Comparison of ENCODE assay signal across 23 cellular contexts in the genomic region with DNA sequence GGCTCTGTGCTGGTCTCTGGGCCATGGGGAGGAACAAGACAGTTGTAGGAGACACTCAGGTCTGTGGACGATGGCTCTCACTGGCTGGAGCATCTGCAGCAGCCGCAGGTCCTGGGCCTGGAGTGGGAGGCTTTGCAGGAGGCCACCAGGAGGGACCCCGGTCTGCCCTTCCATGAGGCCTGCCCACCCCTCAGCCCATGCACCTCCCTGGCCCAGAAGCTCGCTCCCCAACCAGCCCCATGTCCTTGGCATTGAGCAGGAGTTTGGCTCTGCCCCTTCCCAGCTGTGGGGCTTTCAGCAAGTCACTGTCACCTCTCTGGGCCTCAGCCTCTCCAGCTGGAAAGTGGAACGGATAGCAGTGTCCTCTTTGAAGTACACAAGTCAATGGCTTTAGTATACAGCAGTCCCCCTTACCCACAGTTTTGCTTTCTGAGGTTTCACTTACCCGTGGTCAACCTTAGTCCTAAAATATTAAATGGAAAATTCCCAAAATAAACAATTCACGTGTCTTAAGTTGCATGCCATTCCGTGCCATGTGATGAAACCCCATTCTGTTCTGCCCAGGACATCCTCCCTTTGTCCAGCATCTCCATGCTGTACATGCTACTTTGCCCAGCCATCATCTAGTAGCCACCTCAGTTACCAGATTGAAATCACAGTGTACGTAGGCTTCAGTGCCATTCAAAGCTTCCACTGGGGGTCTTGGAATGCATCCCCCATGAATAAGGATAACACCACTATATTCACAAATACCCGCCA.
DNase-seq lines count a peak whose midpoint lies in the region; ATAC-seq, FAIRE-seq and TF ChIP-seq lines count a peak whose summit lies in the region.
"Had no signal": no experiment of that assay in that cellular context is flagged by ENCODE, and none has a peak within 500 bp of the region (broad histone marks: within the 10 kb centered on the region; RNA-seq: fewer than 3 reads in every experiment).

No MANE protein-coding gene starts in this region.

- H3K4me1 ChIP-seq in Peyer's patch (no peaks in the 10 kb centered on the region), HepG2 (ENCODE audit: insufficient read depth, low read length) (no peaks in the 10 kb centered on the region)

- H4K20me1 ChIP-seq in HepG2 (ENCODE audit: insufficient read depth, low read length): no peaks in the 10 kb centered on the region

- H3K27ac ChIP-seq in Peyer's patch: no peak overlapping the region
- H3K27ac ChIP-seq in HepG2 (ENCODE audit: extremely low read length, insufficient read depth, low read length): no peak overlapping the region

- peaks cover 27% of the 10 kb centered on the region for H3K27me3 Mint-ChIP-seq in osteocyte (ENCODE audit: unreplicated experiment)
- peaks cover 47% of the 10 kb centered on the region for H3K27me3 Mint-ChIP-seq in type B pancreatic cell

- no TSS peak for BruUV-seq in HepG2 (replicated peaks; lab: Mats Ljungman, UMichigan)

- TF ChIP-seq RAD21 in HepG2 (CRISPR knock-in tag; IDR thresholded peaks at IDR 0.05): no peak

- in situ Hi-C loops in HepG2 (cut with HindIII; ENCODE audit: extremely low pct_ligation_motif_present, low pct_unique_long_range_greater_than_20kb): no loop called here

- no peaks in the 10 kb centered on the region for H3K27me3 ChIP-seq in H7 (ENCODE audit: control insufficient read depth, insufficient read depth, low read length)
- H3K27me3 ChIP-seq in Peyer's patch: no peaks in the 10 kb centered on the region
- peaks cover 8 to 60% of the 10 kb centered on the region in 2 experiments; a peak in 4 of 5 replicates for H3K27me3 ChIP-seq in HepG2 (ENCODE audit: control insufficient read depth in 1 of 2, insufficient read depth in 2 of 2, low read length in 2 of 2)

- TF ChIP-seq EP300 in HepG2 (IDR thresholded peaks at IDR 0.05; ENCODE audit: low read depth in 2 of 2, low read length in 2 of 2): no peak
- no peak for TF ChIP-seq EP300 in HepG2 (CRISPR knock-in tag; IDR thresholded peaks at IDR 0.05; ENCODE audit: borderline replicate concordance)

- ATAC-seq in HepG2 (no peak), GM21360 (IDR thresholded peaks at IDR 0.05; ENCODE audit: unreplicated experiment) (no peak)
- ATAC-seq: GM23338, K562, SK-N-SH treated with all-trans-retinoic acid at 6 μM for 48 hours had no signal

- TF ChIP-seq POLR2A in Peyer's patch (IDR thresholded peaks at IDR 0.05) (no peak), HepG2 (IDR thresholded peaks at IDR 0.05; ENCODE audit: insufficient read depth in 1 of 2, low read depth in 2 of 2, low read length in 2 of 2) (no peak)

- H3K36me3 Mint-ChIP-seq in osteocyte (ENCODE audit: unreplicated experiment) (no peaks in the 10 kb centered on the region), type B pancreatic cell (no peaks in the 10 kb centered on the region)
- H3K36me3 Mint-ChIP-seq: CD4-positive, alpha-beta memory T cell had no signal

- POLR2A ChIA-PET in HepG2 (lab: Yijun Ruan, JAX): no interaction called here

- H3K36me3 ChIP-seq in H7 (replicated peaks; ENCODE audit: control insufficient read depth, insufficient read depth, low read length) (no peaks in the 10 kb centered on the region), Peyer's patch (no peaks in the 10 kb centered on the region), HepG2 (replicated peaks in 1 of 2; ENCODE audit: control insufficient read depth in 1 of 2, insufficient read depth in 2 of 2, low read length in 2 of 2) (no peaks in the 10 kb centered on the region)

- H3K27ac Mint-ChIP-seq in osteocyte (ENCODE audit: unreplicated experiment) (no peak overlapping the region), type B pancreatic cell (no peak overlapping the region)
- H3K27ac Mint-ChIP-seq: CD4-positive, alpha-beta memory T cell; GM23338 had no signal

- H3K4me1 Mint-ChIP-seq in osteocyte (ENCODE audit: unreplicated experiment) (no peaks in the 10 kb centered on the region), type B pancreatic cell (ENCODE audit: unreplicated experiment) (peaks cover 10% of the 10 kb centered on the region)

- CTCF ChIA-PET in HepG2 (lab: Yijun Ruan, JAX; ENCODE audit: low intra/inter-chr PET ratio, low total read pairs): no interaction called here

- intact Hi-C loops in HepG2 (cut with micrococcal nuclease; ENCODE audit: unreplicated experiment): no loop called here

- FAIRE-seq in HepG2 (lab: Jason Lieb, UNC): no peak
- FAIRE-seq: GM18507, K562 had no signal

- no peak overlapping the region for H3K4me2 ChIP-seq in HepG2 (ENCODE audit: low read depth, low read length)
- H3K4me2 ChIP-seq: GM23338 had no signal

- no peaks in the 10 kb centered on the region for H3K79me2 ChIP-seq in HepG2 (ENCODE audit: insufficient read depth, low read length)

- H2AFZ ChIP-seq in HepG2 (ENCODE audit: low read length): no peak overlapping the region
- H2AFZ ChIP-seq: GM23338 had no signal

- no peak for TF ChIP-seq CTCF in Peyer's patch (IDR thresholded peaks at IDR 0.05)
- TF ChIP-seq CTCF in HepG2 (CRISPR knock-in tag; IDR thresholded peaks at IDR 0.05): no peak
- TF ChIP-seq CTCF in osteocyte (IDR thresholded peaks at IDR 0.05): no peak
- no peak for TF ChIP-seq CTCF in type B pancreatic cell (conservative IDR thresholded peaks at IDR 0.05)

- no peak overlapping the region for H3K9ac ChIP-seq in HepG2 (ENCODE audit: insufficient read depth, low read depth, low read length)

- H3K9me3 ChIP-seq in Peyer's patch: no peaks in the 10 kb centered on the region
- H3K9me3 ChIP-seq in HepG2 (ENCODE audit: low read length): no peaks in the 10 kb centered on the region

- H3K9me3 Mint-ChIP-seq in osteocyte (ENCODE audit: unreplicated experiment): no peaks in the 10 kb centered on the region
- H3K9me3 Mint-ChIP-seq in type B pancreatic cell: peaks cover 5% of the 10 kb centered on the region
- H3K9me3 Mint-ChIP-seq: GM23338 had no signal

- peak; percentile 24 for DNase-seq in H7
- DNase-seq in Peyer's patch: peak in 2 of 3 donors; percentile 6 to 32
- DNase-seq in HepG2 (ENCODE audit: low spot score): no peak
- DNase-seq in osteocyte (ENCODE audit: extremely low spot score, unreplicated experiment): peak; percentile 80
- DNase-seq in type B pancreatic cell (ENCODE audit: extremely low spot score, unreplicated experiment): no peak
- no peak for DNase-seq in cortex of kidney (lab: John Stamatoyannopoulos, UW)
- DNase-seq in HCEC 1CT: no peak
- DNase-seq: C1 segment of cervical spinal cord; CD4-positive, alpha-beta memory T cell; COR-L47; DMS53; Kasumi-1; NCI-H1105; NCI-H1436 treated with DMSO at 0.1 percent for 48 hours; NCI-H187 treated with DMSO at 0.1 percent for 48 hours; NCI-H2107; NCI-H524; NCI-H774 had no signal

- H3K4me3 ChIP-seq in H7 (ENCODE audit: insufficient read depth, low read depth, low read length): no peak overlapping the region
- no peak overlapping the region for H3K4me3 ChIP-seq in Peyer's patch
- H3K4me3 ChIP-seq in HepG2 (replicated peaks in 1 of 3; ENCODE audit: insufficient read depth in 1 of 3, low read depth in 2 of 3, low read length in 3 of 3): no peak overlapping the region
- H3K4me3 ChIP-seq: GM23338, K562 had no signal

- 13% methylated on average over 6 of the region's 10 CpGs for WGBS in HepG2 (ENCODE audit: low lambda C conversion rate)

- H3K4me3 Mint-ChIP-seq in osteocyte (ENCODE audit: unreplicated experiment) (no peak overlapping the region), type B pancreatic cell (no peak overlapping the region)
- H3K4me3 Mint-ChIP-seq: CD4-positive, alpha-beta memory T cell; GM23338 had no signal

TF ChIP-seq in HepG2, 621 proteins besides CTCF, POLR2A, EP300 and RAD21:
- no peak for TF ChIP-seq SRF (IDR thresholded peaks at IDR 0.05; ENCODE audit: low read depth, low read length)
- TF ChIP-seq, protein P1, sequence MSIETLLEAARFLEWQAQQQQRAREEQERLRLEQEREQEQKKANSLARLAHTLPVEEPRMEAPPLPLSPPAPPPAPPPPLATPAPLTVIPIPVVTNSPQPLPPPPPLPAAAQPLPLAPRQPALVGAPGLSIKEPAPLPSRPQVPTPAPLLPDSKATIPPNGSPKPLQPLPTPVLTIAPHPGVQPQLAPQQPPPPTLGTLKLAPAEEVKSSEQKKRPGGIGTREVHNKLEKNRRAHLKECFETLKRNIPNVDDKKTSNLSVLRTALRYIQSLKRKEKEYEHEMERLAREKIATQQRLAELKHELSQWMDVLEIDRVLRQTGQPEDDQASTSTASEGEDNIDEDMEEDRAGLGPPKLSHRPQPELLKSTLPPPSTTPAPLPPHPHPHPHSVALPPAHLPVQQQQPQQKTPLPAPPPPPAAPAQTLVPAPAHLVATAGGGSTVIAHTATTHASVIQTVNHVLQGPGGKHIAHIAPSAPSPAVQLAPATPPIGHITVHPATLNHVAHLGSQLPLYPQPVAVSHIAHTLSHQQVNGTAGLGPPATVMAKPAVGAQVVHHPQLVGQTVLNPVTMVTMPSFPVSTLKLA (IDR thresholded peaks at IDR 0.05): peak; percentile 72

Comparison
In these comparisons a context has a peak if more than half of its experiments do, and no peak if none do; other contexts are left out.
1. DNase-seq: peak in H7 (single experiment), Peyer's patch (2 of 3) and osteocyte (single experiment); none in HepG2 (single experiment), type B pancreatic cell (single experiment), cortex of kidney (single experiment) and HCEC 1CT (single experiment).